ENCODE assay signal across 19 cellular contexts in the genomic region with DNA sequence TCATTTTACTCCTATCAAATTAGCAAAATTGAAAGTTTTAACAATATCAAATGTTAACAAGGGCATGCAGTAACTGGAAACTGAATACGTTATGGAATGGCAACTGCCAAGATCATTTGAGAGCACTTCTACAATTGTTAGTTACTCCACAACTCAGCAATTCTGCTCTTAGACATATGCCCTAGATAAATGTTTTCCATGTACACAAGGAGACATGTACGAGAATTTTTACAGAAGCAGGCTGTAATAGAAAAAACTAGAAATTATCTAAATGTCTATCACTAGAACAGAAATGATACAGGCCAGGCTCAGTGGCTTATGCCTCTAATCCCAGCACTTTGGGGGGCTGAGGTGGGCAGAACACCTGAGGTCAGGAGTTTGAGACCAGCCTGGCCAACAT. TPM values are rescaled to one million over a fixed set of nuclear protein-coding genes. Genes with fewer than 3 reads are reported as not detected.
DNase-seq lines count a peak whose midpoint lies in the region; ATAC-seq, FAIRE-seq and TF ChIP-seq lines count a peak whose summit lies in the region.
"Had no signal": no experiment of that assay in that cellular context is flagged by ENCODE, and none has a peak within 500 bp of the region (broad histone marks: within the 10 kb centered on the region; RNA-seq: fewer than 3 reads in every experiment).

No MANE protein-coding gene starts in this region.

- H3K27me3 Mint-ChIP-seq in stimulated activated memory B cell treated with anti-CD40 and anti-IgM and Interleukin-4, amounts not matched to agents 10 μg/mL and 1 μg/mL and 100 μg/mL, for 72 hours, result no peaks in the 10 kb centered on the region
- H3K27me3 Mint-ChIP-seq: CD8-positive, alpha-beta memory T cell had no signal

- CTCF ChIA-PET in HEK293 (lab: Yijun Ruan, JAX), result no interaction called here
- CTCF ChIA-PET in K562 (lab: Yijun Ruan, JAX; ENCODE audit: low intra/inter-chr PET ratio), result no interaction called here

- peak overlapping the region in 8 of 11 experiments; percentile 14 to 99 (median 96); a peak in 14 of 22 replicates for H3K4me2 ChIP-seq in BLaER1 treated with 17β-estradiol and CSF1 and Interleukin-3, amounts not matched to agents 10 nM and 100 nM
- H3K4me2 ChIP-seq in K562 (ENCODE audit: insufficient read depth, low read length), result no peak overlapping the region
- H3K4me2 ChIP-seq: BLaER1 had no signal

- H3K36me3 Mint-ChIP-seq in stimulated activated effector memory CD8-positive, alpha-beta T cell treated with anti-CD3 and anti-CD28 coated beads, Interleukin-12 subunit alpha, Interleukin-12 subunit beta, amount 100 ng/mL, for 72 hours, result no peaks in the 10 kb centered on the region
- no peaks in the 10 kb centered on the region for H3K36me3 Mint-ChIP-seq in stimulated activated memory B cell treated with anti-CD40 and anti-IgM and Interleukin-4, amounts not matched to agents 10 μg/mL and 1 μg/mL and 100 μg/mL, for 72 hours

- peaks cover 100% of the 10 kb centered on the region for H3K79me2 ChIP-seq in K562 (ENCODE audit: control insufficient read depth, insufficient read depth, low read length)

- no peak for DNase-seq in K562 (ENCODE audit: extremely low read depth in 1 of 4, low spot score in 3 of 4)
- no peak for DNase-seq in stimulated activated effector memory CD8-positive, alpha-beta T cell treated with anti-CD3 and anti-CD28 coated beads, Interleukin-12 subunit alpha, Interleukin-12 subunit beta, amount 100 ng/mL, for 72 hours (ENCODE audit: low spot score in 2 of 2)
- DNase-seq in stimulated activated CD4-positive, alpha-beta T cell treated with anti-CD3 and anti-CD28 coated beads, Interleukin-2, amount 100 ng/mL, for 24 hours, result no peak
- DNase-seq: CD8-positive, alpha-beta memory T cell; DMS79; HFFc6; KG1; NCI-H1436; NCI-H1930; NCI-H2171; NCI-H526 had no signal

- intact Hi-C loops in K562 (cut with micrococcal nuclease), result no loop called here

- no peak for FAIRE-seq in K562 (lab: Jason Lieb, UNC)
- FAIRE-seq: H54, HepG2 had no signal

- H3K9me3 Mint-ChIP-seq in stimulated activated effector memory CD8-positive, alpha-beta T cell treated with anti-CD3 and anti-CD28 coated beads, Interleukin-12 subunit alpha, Interleukin-12 subunit beta, amount 100 ng/mL, for 72 hours, result no peaks in the 10 kb centered on the region
- H3K9me3 Mint-ChIP-seq in stimulated activated memory B cell treated with anti-CD40 and anti-IgM and Interleukin-4, amounts not matched to agents 10 μg/mL and 1 μg/mL and 100 μg/mL, for 72 hours, result no peaks in the 10 kb centered on the region
- H3K9me3 Mint-ChIP-seq: CD8-positive, alpha-beta memory T cell; HFFc6 had no signal

- peaks cover 5% of the 10 kb centered on the region for H3K9me1 ChIP-seq in K562 (ENCODE audit: control insufficient read depth, insufficient read depth, low read length)

- H4K20me1 ChIP-seq in BLaER1 treated with 17β-estradiol and CSF1 and Interleukin-3, amounts not matched to agents 10 nM and 100 nM, result peaks cover 100% of the 10 kb centered on the region in 11 experiments
- H4K20me1 ChIP-seq in K562 (replicated peaks; ENCODE audit: control insufficient read depth, insufficient read depth, low read length), result peaks cover 57% of the 10 kb centered on the region

- no peak for TF ChIP-seq POLR2A in K562 (conservative IDR thresholded peaks at IDR 0.05)

- POLR2A ChIA-PET in HEK293 (lab: Yijun Ruan, JAX), result no interaction called here
- POLR2A ChIA-PET in K562 (lab: Yijun Ruan, JAX), result interaction anchor here (1.1 to 4.2 kb wide), 2 partner anchors 10 to 14 kb away, joined by 3 to 27 read pairs; no protein-coding TSS in a partner anchor

- peaks cover 62% of the 10 kb centered on the region for H3K4me1 Mint-ChIP-seq in stimulated activated effector memory CD8-positive, alpha-beta T cell treated with anti-CD3 and anti-CD28 coated beads, Interleukin-12 subunit alpha, Interleukin-12 subunit beta, amount 100 ng/mL, for 72 hours
- H3K4me1 Mint-ChIP-seq in stimulated activated memory B cell treated with anti-CD40 and anti-IgM and Interleukin-4, amounts not matched to agents 10 μg/mL and 1 μg/mL and 100 μg/mL, for 72 hours, result peaks cover 74% of the 10 kb centered on the region

- no peak overlapping the region for H3K4me3 Mint-ChIP-seq in stimulated activated effector memory CD8-positive, alpha-beta T cell treated with anti-CD3 and anti-CD28 coated beads, Interleukin-12 subunit alpha, Interleukin-12 subunit beta, amount 100 ng/mL, for 72 hours
- no peak overlapping the region for H3K4me3 Mint-ChIP-seq in stimulated activated memory B cell treated with anti-CD40 and anti-IgM and Interleukin-4, amounts not matched to agents 10 μg/mL and 1 μg/mL and 100 μg/mL, for 72 hours
- H3K4me3 Mint-ChIP-seq: HFFc6 had no signal

- H2AFZ ChIP-seq in K562 (ENCODE audit: low read depth, low read length), result no peak overlapping the region

- ATAC-seq in K562, result no peak
- ATAC-seq in stimulated activated effector memory CD8-positive, alpha-beta T cell treated with anti-CD3 and anti-CD28 coated beads, Interleukin-12 subunit alpha, Interleukin-12 subunit beta, amount 100 ng/mL, for 72 hours, result no peak
- ATAC-seq in HG03342 (IDR thresholded peaks at IDR 0.05; ENCODE audit: unreplicated experiment), result no peak
- no peak for ATAC-seq in stimulated activated memory B cell treated with anti-CD40 and anti-IgM and Interleukin-4, amounts not matched to agents 10 μg/mL and 1 μg/mL and 100 μg/mL, for 72 hours
- ATAC-seq: HepG2 had no signal

- H3K27me3 ChIP-seq in BLaER1 treated with 17β-estradiol and CSF1 and Interleukin-3, amounts not matched to agents 10 nM and 100 nM, result no peaks in the 10 kb centered on the region
- no peaks in the 10 kb centered on the region for H3K27me3 ChIP-seq in K562 (ENCODE audit: control insufficient read depth in 2 of 2, insufficient read depth in 2 of 2, low read length in 2 of 2)
- H3K27me3 ChIP-seq in neutrophil, result no peaks in the 10 kb centered on the region
- H3K27me3 ChIP-seq: BLaER1 had no signal

- BruUV-seq in K562 (replicated peaks; lab: Mats Ljungman, UMichigan), result no TSS peak

- peak overlapping the region in 2 of 11 experiments; percentile 96 to 97; a peak in 2 of 22 replicates for H3K9ac ChIP-seq in BLaER1 treated with 17β-estradiol and CSF1 and Interleukin-3, amounts not matched to agents 10 nM and 100 nM
- H3K9ac ChIP-seq in K562 (ENCODE audit: insufficient read depth in 1 of 2, low read depth in 2 of 2, low read length in 2 of 2), result no peak overlapping the region
- H3K9ac ChIP-seq: BLaER1 had no signal

- peak overlapping the region in 3 of 10 experiments; percentile 22 to 98 (median 92); a peak in 5 of 20 replicates for H3K4me3 ChIP-seq in BLaER1 treated with 17β-estradiol and CSF1 and Interleukin-3, amounts not matched to agents 10 nM and 100 nM
- H3K4me3 ChIP-seq in HEK293 (ENCODE audit: low read depth, low read length), result no peak overlapping the region
- no peak overlapping the region for H3K4me3 ChIP-seq in K562
- H3K4me3 ChIP-seq in neutrophil (ENCODE audit: low read depth in 1 of 2, low read length in 1 of 2), result no peak overlapping the region
- H3K4me3 ChIP-seq: BLaER1 had no signal

- H3K9me3 ChIP-seq in BLaER1 treated with 17β-estradiol and CSF1 and Interleukin-3, amounts not matched to agents 10 nM and 100 nM (replicated peaks in 1 of 11), result no peaks in the 10 kb centered on the region
- H3K9me3 ChIP-seq in HEK293 (ENCODE audit: control insufficient read depth, insufficient read depth, low read depth, low read length) (no peaks in the 10 kb centered on the region), K562 (replicated peaks; ENCODE audit: control insufficient read depth, insufficient read depth, low read depth, low read length) (peaks cover 6% of the 10 kb centered on the region), neutrophil (no peaks in the 10 kb centered on the region)

- peaks cover 0 to 100% (median 88%) of the 10 kb centered on the region in 11 experiments; a peak in 18 of 22 replicates for H3K36me3 ChIP-seq in BLaER1 treated with 17β-estradiol and CSF1 and Interleukin-3, amounts not matched to agents 10 nM and 100 nM
- H3K36me3 ChIP-seq in HEK293 (ENCODE audit: control insufficient read depth in 2 of 2, insufficient read depth in 1 of 2, low read length in 2 of 2) (no peaks in the 10 kb centered on the region; a peak in 1 of 3 replicates), K562 (ENCODE audit: control insufficient read depth, insufficient read depth, low read length) (peaks cover 35% of the 10 kb centered on the region), neutrophil (no peaks in the 10 kb centered on the region)

- H3K27ac ChIP-seq in BLaER1 treated with 17β-estradiol and CSF1 and Interleukin-3, amounts not matched to agents 10 nM and 100 nM, result no peak overlapping the region; a peak in 1 of 22 replicates
- H3K27ac ChIP-seq in HEK293 (ENCODE audit: extremely low read depth, low read depth, low read length) (no peak overlapping the region), K562 (ENCODE audit: extremely low read depth, low read depth, low read length) (no peak overlapping the region), neutrophil (peak overlapping the region; percentile 68)
- H3K27ac ChIP-seq: BLaER1 had no signal

- no peak overlapping the region for H3K27ac Mint-ChIP-seq in stimulated activated effector memory CD8-positive, alpha-beta T cell treated with anti-CD3 and anti-CD28 coated beads, Interleukin-12 subunit alpha, Interleukin-12 subunit beta, amount 100 ng/mL, for 72 hours
- no peak overlapping the region for H3K27ac Mint-ChIP-seq in stimulated activated memory B cell treated with anti-CD40 and anti-IgM and Interleukin-4, amounts not matched to agents 10 μg/mL and 1 μg/mL and 100 μg/mL, for 72 hours
- H3K27ac Mint-ChIP-seq: CD8-positive, alpha-beta memory T cell had no signal

- in situ Hi-C loops in K562 (cut with MboI), result no loop called here

- TF ChIP-seq CTCF in HEK293 (tag by site-specific recombination; IDR thresholded peaks at IDR 0.05), result no peak
- TF ChIP-seq CTCF in K562 (IDR thresholded peaks at IDR 0.05 in 2 of 3, conservative IDR thresholded peaks at IDR 0.05 in 1 of 3; ENCODE audit: insufficient read depth in 2 of 3, low read depth in 1 of 3, low read length in 3 of 3), result no peak
- no peak for TF ChIP-seq CTCF in neutrophil (IDR thresholded peaks at IDR 0.05)

- 49% methylated on average over 2 of the region's 2 CpGs for WGBS in K562 (ENCODE audit: insufficient coverage, low coverage, missing lambda C conversion rate)

- TF ChIP-seq RAD21 in K562 (CRISPR knock-in tag; conservative IDR thresholded peaks at IDR 0.05 in 1 of 2, IDR thresholded peaks at IDR 0.05 in 1 of 2), result no peak

- TF ChIP-seq EP300 in K562 (IDR thresholded peaks at IDR 0.05; ENCODE audit: low read length), result no peak

- peaks cover 69 to 100% (median 93%) of the 10 kb centered on the region in 10 experiments for H3K4me1 ChIP-seq in BLaER1 treated with 17β-estradiol and CSF1 and Interleukin-3, amounts not matched to agents 10 nM and 100 nM
- H3K4me1 ChIP-seq in HEK293 (ENCODE audit: control insufficient read depth, insufficient read depth, low read length) (peaks cover 24% of the 10 kb centered on the region), K562 (replicated peaks in 1 of 2; ENCODE audit: control insufficient read depth in 2 of 2, insufficient read depth in 2 of 2, low read length in 2 of 2) (peaks cover 14 to 37% of the 10 kb centered on the region in 2 experiments; a peak in 4 of 5 replicates), neutrophil (ENCODE audit: control insufficient read depth in 1 of 2, insufficient read depth in 1 of 2, low read depth in 1 of 2, low read length in 1 of 2) (peaks cover 90 to 97% of the 10 kb centered on the region in 2 experiments)

RNA-seq across cellular contexts. Expression of gene PSAP, which starts 7.0 kb away (rescaled TPM):
- 516 and 975 TPM in 2 replicates for total RNA-seq in K562 (2011; cell fraction: chromatin; rRNA removed; ENCODE audit: low replicate concordance)
- total RNA-seq in K562 (2011; cell fraction: nucleolus; rRNA removed), result 1,506 and 1,517 TPM in 2 replicates
- 977 and 1,240 TPM in 2 replicates for total RNA-seq in K562 (2011; cell fraction: nucleoplasm; rRNA removed)
- total RNA-seq in K562 (2014; rRNA removed) (300 and 431 TPM in 2 replicates), K562 (2014; rRNA removed; fragmentation: Illumina TruSeq; extraction: Trizol) (231 and 245 TPM in 2 replicates), K562 (2015; rRNA removed; fragmentation: Illumina TruSeq; extraction: Trizol) (354 and 357 TPM in 2 replicates), K562 (2021) (458 and 473 TPM in 2 replicates)
- polyA plus RNA-seq in K562 (2011; rRNA removed) (613 and 630 TPM in 2 replicates), K562 (2014; fragmentation: Illumina TruSeq; extraction: Trizol) (439 and 442 TPM in 2 replicates), K562 (2014; fragmentation: Nextera tagmentation; extraction: Ambion mirVana) (100 to 1,000 TPM; 429 to 700 TPM), K562 (2014; rRNA removed) (399 and 425 TPM in 2 replicates)
- polyA plus RNA-seq in K562 (2011; cell fraction: cytosol; rRNA removed), result 632 and 704 TPM in 2 replicates
- 504 and 505 TPM in 2 replicates for polyA plus RNA-seq in K562 (2011; cell fraction: nucleus; rRNA removed)
- 541 and 1,183 TPM in 2 replicates for polyA plus RNA-seq in K562 (2012)
- polyA minus RNA-seq in K562 (2011; rRNA and poly(A)+ RNA removed), result 379 and 426 TPM in 2 replicates
- 290 and 309 TPM in 2 replicates for polyA minus RNA-seq in K562 (2011; cell fraction: cytosol; rRNA and poly(A)+ RNA removed)
- 87.5 and 138 TPM in 2 replicates for polyA minus RNA-seq in K562 (2011; cell fraction: nucleus; rRNA and poly(A)+ RNA removed)
